Comparison of ENCODE assay signal across 21 cellular contexts in the genomic region with DNA sequence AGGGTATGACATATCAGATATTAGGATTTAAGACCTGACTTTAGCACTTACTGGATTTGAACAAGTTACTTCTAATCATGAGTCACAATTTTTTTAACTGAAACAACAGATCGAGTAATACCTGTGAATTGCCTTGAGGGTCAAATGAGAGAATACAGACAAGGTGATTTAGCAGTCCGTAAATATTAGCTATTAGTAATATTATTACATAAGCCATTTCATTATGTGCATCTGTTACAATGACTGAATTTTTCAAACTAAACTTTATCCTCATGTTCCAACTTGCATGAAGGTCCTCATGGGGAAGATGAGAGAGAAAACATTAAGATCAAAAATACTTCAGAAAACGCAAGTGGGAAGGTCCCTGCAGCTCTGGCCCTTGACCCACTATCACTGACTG.
DNase-seq lines count a peak whose midpoint lies in the region; ATAC-seq, FAIRE-seq and TF ChIP-seq lines count a peak whose summit lies in the region.
"Had no signal": no experiment of that assay in that cellular context is flagged by ENCODE, and none has a peak within 500 bp of the region (broad histone marks: within the 10 kb centered on the region; RNA-seq: fewer than 3 reads in every experiment).

No MANE protein-coding gene starts in this region.

- DNase-seq in bronchial epithelial cell (ENCODE audit: low read depth) (peak; percentile 97), epithelial cell of prostate (ENCODE audit: low read depth, low spot score) (peak; percentile 39), foreskin keratinocyte (peak; percentile 64), NCI-H345 treated with DMSO at 0.1 percent for 48 hours (lab: John Stamatoyannopoulos, UW; ENCODE audit: unreplicated experiment) (no peak)
- DNase-seq: AML-193; Caco-2; Calu3; CD4-positive, alpha-beta T cell; CD8-positive, alpha-beta T cell; DMS79 treated with DMSO at 0.1 percent for 48 hours; GF-D8 had no signal

- no peak overlapping the region for H3K27ac ChIP-seq in epithelial cell of prostate
- no peak overlapping the region for H3K27ac ChIP-seq in foreskin keratinocyte
- H3K27ac ChIP-seq: 22Rv1; A549; BLaER1 treated with 17β-estradiol and CSF1 and Interleukin-3, amounts not matched to agents 10 nM and 100 nM; C4-2B had no signal

- H3K27me3 ChIP-seq in bronchial epithelial cell (ENCODE audit: control insufficient read depth, insufficient read depth, low read length) (no peaks in the 10 kb centered on the region), foreskin keratinocyte (no peaks in the 10 kb centered on the region)
- H3K27me3 ChIP-seq: BLaER1 treated with 17β-estradiol and CSF1 and Interleukin-3, amounts not matched to agents 10 nM and 100 nM had no signal

- no peaks in the 10 kb centered on the region for H3K4me1 ChIP-seq in foreskin keratinocyte
- H3K4me1 ChIP-seq: A549, Caco-2 had no signal

- peak; percentile 32 for ATAC-seq in foreskin keratinocyte
- ATAC-seq in HG03354 (IDR thresholded peaks at IDR 0.05; ENCODE audit: poor library complexity, severe bottlenecking, unreplicated experiment): no peak
- ATAC-seq in HG02970 (IDR thresholded peaks at IDR 0.05; ENCODE audit: low FRiP score, unreplicated experiment): no peak
- ATAC-seq: A549; CD8-positive, alpha-beta T cell had no signal

- H3K36me3 ChIP-seq in bronchial epithelial cell (ENCODE audit: control insufficient read depth, insufficient read depth, low read length): no peaks in the 10 kb centered on the region
- H3K36me3 ChIP-seq: BLaER1 treated with 17β-estradiol and CSF1 and Interleukin-3, amounts not matched to agents 10 nM and 100 nM had no signal

- FAIRE-seq in bronchial epithelial cell (lab: Jason Lieb, UNC): no peak
- FAIRE-seq: A549, D721Med, G401.6, GM12891, GM19239 had no signal

- no peak for TF ChIP-seq CTCF in bronchial epithelial cell (IDR thresholded peaks at IDR 0.05; ENCODE audit: insufficient read depth, low read length, severe bottlenecking)
- no peak for TF ChIP-seq CTCF in foreskin keratinocyte (conservative IDR thresholded peaks at IDR 0.05)

- no peak overlapping the region for H3K4me3 ChIP-seq in bronchial epithelial cell (ENCODE audit: low read depth, low read length)
- H3K4me3 ChIP-seq: A549; BLaER1 treated with 17β-estradiol and CSF1 and Interleukin-3, amounts not matched to agents 10 nM and 100 nM had no signal
